1 cellular context compared by ENCODE assay signal in genomic region chr16:47137925-47138324, GRCh38.
TF ChIP-seq lines count a peak whose summit lies in the region.
"Not testable (repeated sequence)": the region's sequence is repeated elsewhere in the genome, so short reads cannot be mapped to it uniquely, and the experiment has no call there.

No MANE protein-coding gene starts in this region.

TF ChIP-seq in A549, 52 proteins besides CTCF, POLR2A, EP300 and RAD21:
- TF ChIP-seq FOSL2 (IDR thresholded peaks at IDR 0.05): not testable (repeated sequence)
- TF ChIP-seq FOSL2 (CRISPR knock-in tag; IDR thresholded peaks at IDR 0.05): peak; percentile 56; the same call in 1 of the 2 replicates
